Comparison of ENCODE assay signal across 1 cellular context in genomic region chr2:218396688-218397501, GRCh38.
TF ChIP-seq lines count a peak whose summit lies in the region.

No MANE protein-coding gene starts in this region.

TF ChIP-seq in HepG2, 621 proteins besides CTCF, POLR2A, EP300 and RAD21 (continued from another document and continues in another):
- TF ChIP-seq ZBTB40 (IDR thresholded peaks at IDR 0.05) = no peak
- peak; percentile 31; the same call in 1 of the 2 replicates for TF ChIP-seq ZBTB40 (CRISPR knock-in tag; IDR thresholded peaks at IDR 0.05)
- TF ChIP-seq ZMYM4 (CRISPR knock-in tag; IDR thresholded peaks at IDR 0.05) = peak; percentile 19; the same call in 1 of the 2 replicates
- TF ChIP-seq ARNT2 (CRISPR knock-in tag; IDR thresholded peaks at IDR 0.05; ENCODE audit: low read depth) = peak; percentile 82
- TF ChIP-seq TEAD3 (CRISPR knock-in tag; optimal IDR thresholded peaks at IDR 0.05; ENCODE audit: borderline replicate concordance) = peak; percentile 50
- TF ChIP-seq EED (CRISPR knock-in tag; IDR thresholded peaks at IDR 0.05) = peak; percentile 75; the same call in 1 of the 2 replicates
- peak; percentile 43; the same call in 1 of the 2 replicates for TF ChIP-seq SOX5 (CRISPR knock-in tag; IDR thresholded peaks at IDR 0.05; ENCODE audit: borderline replicate concordance)
- no peak for TF ChIP-seq FOXO4 (CRISPR knock-in tag; conservative IDR thresholded peaks at IDR 0.05)
- peak; percentile 37 for TF ChIP-seq TFDP1 (CRISPR knock-in tag; IDR thresholded peaks at IDR 0.05; ENCODE audit: borderline replicate concordance)
- 0 out of 2 replicates have a peak, but pooled peaks have one; percentile 1 for TF ChIP-seq ZNF350 (CRISPR knock-in tag; IDR thresholded peaks at IDR 0.05; ENCODE audit: borderline replicate concordance, low read depth)
- TF ChIP-seq MEIS2 (CRISPR knock-in tag; IDR thresholded peaks at IDR 0.05) = no peak
- TF ChIP-seq IRX3 (CRISPR knock-in tag; IDR thresholded peaks at IDR 0.05; ENCODE audit: borderline replicate concordance, low read depth) = 0 out of 2 replicates have a peak, but pooled peaks have one; percentile 51
- TF ChIP-seq PATZ1 (CRISPR knock-in tag; IDR thresholded peaks at IDR 0.05) = peak; percentile 88
- TF ChIP-seq ZNF337 (CRISPR knock-in tag; IDR thresholded peaks at IDR 0.05; ENCODE audit: borderline replicate concordance, low read depth) = no peak; the same call in 1 of the 2 replicates
- peak; percentile 89 for TF ChIP-seq SRSF1 (optimal IDR thresholded peaks at IDR 0.05; ENCODE audit: low read depth, low read length)
- TF ChIP-seq AGO1 (IDR thresholded peaks at IDR 0.05; ENCODE audit: low read depth, low read length, poor library complexity, severe bottlenecking) = peak; percentile 68
- TF ChIP-seq TFE3 (CRISPR knock-in tag; IDR thresholded peaks at IDR 0.05) = peak; percentile 19; the same call in 1 of the 2 replicates
- 0 out of 2 replicates have a peak, but pooled peaks have one; percentile 13 for TF ChIP-seq SOX13 (IDR thresholded peaks at IDR 0.05)
- TF ChIP-seq SOX13 (CRISPR knock-in tag; conservative IDR thresholded peaks at IDR 0.05 in 1 of 2, IDR thresholded peaks at IDR 0.05 in 1 of 2) = no peak
- no peak for TF ChIP-seq IKZF1 (IDR thresholded peaks at IDR 0.05)
- peak; percentile 37; the same call in 1 of the 2 replicates for TF ChIP-seq GATA4 (IDR thresholded peaks at IDR 0.05; ENCODE audit: borderline replicate concordance, low read depth)
- no peak for TF ChIP-seq ZNF263 (CRISPR knock-in tag; IDR thresholded peaks at IDR 0.05)
- TF ChIP-seq AHDC1 (CRISPR knock-in tag; IDR thresholded peaks at IDR 0.05; ENCODE audit: borderline replicate concordance) = peak; percentile 35; the same call in 1 of the 2 replicates
- 0 out of 2 replicates have a peak, but pooled peaks have one; percentile 20 for TF ChIP-seq ZNF619 (CRISPR knock-in tag; IDR thresholded peaks at IDR 0.05)
- no peak for TF ChIP-seq GLI4 (CRISPR knock-in tag; IDR thresholded peaks at IDR 0.05; ENCODE audit: borderline replicate concordance)
- TF ChIP-seq ZNF691 (CRISPR knock-in tag; IDR thresholded peaks at IDR 0.05; ENCODE audit: borderline replicate concordance, low read depth) = no peak
- TF ChIP-seq ZNF883 (CRISPR knock-in tag; IDR thresholded peaks at IDR 0.05; ENCODE audit: not compliant biosample characterization) = peak; percentile 15
